Comparison of ENCODE assay signal across 12 cellular contexts in genomic region chr1:112557385-112557784, GRCh38. TPM values are rescaled to one million over a fixed set of nuclear protein-coding genes. Genes with fewer than 3 reads are reported as not detected.
A peak's percentile ranks its signal among the peaks of the same experiment; 100 is the strongest.
DNase-seq lines count a peak whose midpoint lies in the region; ATAC-seq, FAIRE-seq and TF ChIP-seq lines count a peak whose summit lies in the region.
"Had no signal": no experiment of that assay in that cellular context is flagged by ENCODE, and none has a peak within 500 bp of the region (broad histone marks: within the 10 kb centered on the region; RNA-seq: fewer than 3 reads in every experiment).

No MANE protein-coding gene starts in this region.

- no peak overlapping the region for H3K4me3 ChIP-seq in GM23338
- no peak overlapping the region for H3K4me3 ChIP-seq in astrocyte (ENCODE audit: insufficient read depth, low read depth, low read length)
- H3K4me3 ChIP-seq: breast epithelium had no signal

- H4K20me1 ChIP-seq in GM23338 (replicated peaks; ENCODE audit: insufficient read depth) (no peaks in the 10 kb centered on the region), astrocyte (ENCODE audit: insufficient read depth, low read length) (no peaks in the 10 kb centered on the region)

- H3K4me3 Mint-ChIP-seq in GM23338 (no peak overlapping the region), astrocyte (ENCODE audit: unreplicated experiment) (no peak overlapping the region), glutamatergic neuron (ENCODE audit: unreplicated experiment) (no peak overlapping the region)
- H3K4me3 Mint-ChIP-seq: CD4-positive, CD25-positive, alpha-beta regulatory T cell had no signal

- H3K79me2 ChIP-seq in GM23338 (replicated peaks; ENCODE audit: insufficient read depth) (no peaks in the 10 kb centered on the region), astrocyte (ENCODE audit: insufficient read depth, low read length) (no peaks in the 10 kb centered on the region)

- peak; percentile 27 for DNase-seq in EH (ENCODE audit: low read depth)
- no peak for DNase-seq in GM23338 (ENCODE audit: low spot score)
- no peak for DNase-seq in astrocyte (ENCODE audit: low read depth)
- DNase-seq in glutamatergic neuron: no peak
- DNase-seq in NCI-H1436 treated with DMSO at 0.1 percent for 48 hours (lab: John Stamatoyannopoulos, UW): no peak
- no peak for DNase-seq in NCI-H2107 treated with DMSO at 0.1 percent for 48 hours (lab: John Stamatoyannopoulos, UW; ENCODE audit: unreplicated experiment)
- DNase-seq in NCI-H2081 (lab: John Stamatoyannopoulos, UW): no peak
- DNase-seq: NCI-H1930; NK-92 treated with Interleukin-12 subunit alpha and Interleukin-12 subunit beta, amount 100 ng/mL, for 24 hours had no signal

- H3K36me3 Mint-ChIP-seq in GM23338 (ENCODE audit: low read depth) (no peaks in the 10 kb centered on the region; the same call in 2 of the 3 replicates), astrocyte (ENCODE audit: low read depth, unreplicated experiment) (peaks cover 2% of the 10 kb centered on the region), glutamatergic neuron (ENCODE audit: unreplicated experiment) (no peaks in the 10 kb centered on the region)

- H3K27me3 ChIP-seq in GM23338 (ENCODE audit: insufficient read depth) (no peaks in the 10 kb centered on the region), astrocyte (ENCODE audit: insufficient read depth, low read length) (no peaks in the 10 kb centered on the region)
- H3K27me3 ChIP-seq: breast epithelium had no signal

- H3F3A ChIP-seq in GM23338 (replicated peaks; ENCODE audit: low read depth): no peaks in the 10 kb centered on the region

- no peak overlapping the region for H3K9ac ChIP-seq in astrocyte (ENCODE audit: low read length)

- H3K27me3 Mint-ChIP-seq in GM23338 (ENCODE audit: insufficient read depth, low read depth, poor library complexity) (no peaks in the 10 kb centered on the region), astrocyte (ENCODE audit: low read depth, unreplicated experiment) (no peaks in the 10 kb centered on the region), glutamatergic neuron (ENCODE audit: unreplicated experiment) (peaks cover 3% of the 10 kb centered on the region)
- H3K27me3 Mint-ChIP-seq: CD4-positive, CD25-positive, alpha-beta regulatory T cell had no signal

- H3K27ac Mint-ChIP-seq in GM23338 (0 out of 2 replicates have a peak overlapping the region, but pooled peaks have one; percentile 33), astrocyte (ENCODE audit: unreplicated experiment) (peak overlapping the region; percentile 58), glutamatergic neuron (ENCODE audit: unreplicated experiment) (peak overlapping the region; percentile 31)
- H3K27ac Mint-ChIP-seq: CD4-positive, CD25-positive, alpha-beta regulatory T cell had no signal

- no peaks in the 10 kb centered on the region for H3K9me3 ChIP-seq in astrocyte (ENCODE audit: insufficient read depth, low read depth, low read length)
- H3K9me3 ChIP-seq: breast epithelium had no signal

- TF ChIP-seq CTCF in GM23338 (conservative IDR thresholded peaks at IDR 0.05; ENCODE audit: low read depth in 2 of 2) (no peak), astrocyte (IDR thresholded peaks at IDR 0.05; ENCODE audit: insufficient read depth, low read depth, low read length) (no peak), glutamatergic neuron (IDR thresholded peaks at IDR 0.05; ENCODE audit: partially characterized antibody, unreplicated experiment) (no peak)

- H3K9me2 ChIP-seq in GM23338 (ENCODE audit: insufficient read depth): no peaks in the 10 kb centered on the region

- ATAC-seq in GM23338: no peak

- H3K36me3 ChIP-seq in GM23338 (ENCODE audit: insufficient read depth) (no peaks in the 10 kb centered on the region), astrocyte (ENCODE audit: insufficient read depth, low read length) (no peaks in the 10 kb centered on the region)
- H3K36me3 ChIP-seq: breast epithelium had no signal

- H3K4me1 Mint-ChIP-seq in GM23338 (no peaks in the 10 kb centered on the region), astrocyte (ENCODE audit: low read depth, unreplicated experiment) (peaks cover 5% of the 10 kb centered on the region), glutamatergic neuron (ENCODE audit: low read depth, unreplicated experiment) (no peaks in the 10 kb centered on the region)

- no peak for FAIRE-seq in astrocyte (lab: Jason Lieb, UNC)
- FAIRE-seq: keratinocyte had no signal

- H3K9me3 Mint-ChIP-seq in GM23338 (no peaks in the 10 kb centered on the region), astrocyte (ENCODE audit: unreplicated experiment) (no peaks in the 10 kb centered on the region), glutamatergic neuron (ENCODE audit: unreplicated experiment) (no peaks in the 10 kb centered on the region)
- H3K9me3 Mint-ChIP-seq: CD4-positive, CD25-positive, alpha-beta regulatory T cell had no signal

- no peak overlapping the region for H2AFZ ChIP-seq in GM23338
- H2AFZ ChIP-seq in astrocyte (ENCODE audit: low read depth, low read length): no peak overlapping the region

- H3K4me2 ChIP-seq in GM23338 (no peak overlapping the region), astrocyte (ENCODE audit: low read length) (no peak overlapping the region)

- H3K4me1 ChIP-seq in GM23338 (ENCODE audit: insufficient read depth): no peaks in the 10 kb centered on the region
- no peaks in the 10 kb centered on the region for H3K4me1 ChIP-seq in astrocyte (ENCODE audit: insufficient read depth, low read length)
- H3K4me1 ChIP-seq: breast epithelium had no signal

- H3K27ac ChIP-seq in GM23338 (ENCODE audit: low read depth) (no peak overlapping the region), astrocyte (ENCODE audit: low read depth, low read length) (no peak overlapping the region)
- H3K27ac ChIP-seq: breast epithelium had no signal

TF ChIP-seq in GM23338, 12 proteins besides CTCF, POLR2A, EP300 and RAD21:
- TF ChIP-seq EZH2 (IDR thresholded peaks at IDR 0.05; ENCODE audit: low read depth, unreplicated experiment) (no peak), ETS1 (IDR thresholded peaks at IDR 0.05) (no peak), ZNF331 (CRISPR knock-in tag; IDR thresholded peaks at IDR 0.05; ENCODE audit: low read depth) (no peak), REST (IDR thresholded peaks at IDR 0.05; ENCODE audit: unreplicated experiment) (no peak), CREB1 (CRISPR knock-in tag; IDR thresholded peaks at IDR 0.05; ENCODE audit: low read depth) (no peak), EZH2phosphoT487 (IDR thresholded peaks at IDR 0.05; ENCODE audit: unreplicated experiment) (no peak), STAT1 (IDR thresholded peaks at IDR 0.05; ENCODE audit: unreplicated experiment) (no peak), JUNB (IDR thresholded peaks at IDR 0.05; ENCODE audit: unreplicated experiment) (no peak)

RNA-seq across cellular contexts. Expression of gene WNT2B, which starts 48.6 kb away (rescaled TPM):
- total RNA-seq in GM23338 (2014; rRNA removed; shearing (Covaris generic)): 0.12 and 0.90 TPM in 2 replicates
- polyA plus RNA-seq in GM23338 (2016; fragmentation: Nextera tagmentation; extraction: Ambion mirVana): 0.37 and 0.50 TPM in 2 replicates
- total RNA-seq in astrocyte (18.0 and 18.5 TPM in 2 replicates), glutamatergic neuron (ENCODE audit: unreplicated experiment) (4.0 TPM)
